In the genomic region with DNA sequence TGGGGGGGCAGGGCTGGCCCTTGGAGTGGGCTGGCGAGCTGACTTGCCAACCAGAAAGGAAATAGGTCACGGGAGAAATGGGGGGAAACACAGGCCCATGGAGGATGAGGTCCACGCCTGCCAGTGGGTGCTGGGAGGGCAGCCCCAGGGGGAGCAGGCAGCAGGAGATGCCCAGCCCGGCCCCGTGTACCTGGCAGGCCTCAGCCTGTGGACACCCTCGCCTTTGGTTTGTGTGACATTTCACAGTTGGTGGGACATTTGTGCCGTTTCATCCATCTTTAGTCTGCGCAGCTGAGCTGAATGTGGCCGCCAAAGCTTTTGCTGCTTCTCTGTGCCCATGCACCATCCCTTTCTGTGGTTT, we compare ENCODE assay signal across 14 cellular contexts.
DNase-seq lines count a peak whose midpoint lies in the region; ATAC-seq and TF ChIP-seq lines count a peak whose summit lies in the region.
"Had no signal": no experiment of that assay in that cellular context is flagged by ENCODE, and none has a peak within 500 bp of the region (broad histone marks: within the 10 kb centered on the region; RNA-seq: fewer than 3 reads in every experiment).

No MANE protein-coding gene starts in this region.

- H3K4me2 ChIP-seq in Karpas-422 (ENCODE audit: low read depth, low read length, poor library complexity, severe bottlenecking): peak overlapping the region; percentile 82
- H3K4me2 ChIP-seq in hepatocyte: no peak overlapping the region

- no peak for ATAC-seq in CD8-positive, alpha-beta T cell
- ATAC-seq in GM19397 (IDR thresholded peaks at IDR 0.05; ENCODE audit: unreplicated experiment): peak; percentile 9
- ATAC-seq in gastroesophageal sphincter: no peak

- H3K36me3 Mint-ChIP-seq in CD8-positive, alpha-beta T cell: peaks cover 29% of the 10 kb centered on the region

- CTCF ChIA-PET in CD8-positive, alpha-beta T cell (lab: Charles Lee): interaction anchor here (0.7 to 1.0 kb wide), 3 partner anchors 18 to 35 kb away, joined by 3 read pairs; no protein-coding TSS in a partner anchor

- no peaks in the 10 kb centered on the region for H3K9me3 ChIP-seq in CD8-positive, alpha-beta T cell (ENCODE audit: low read length)
- H3K9me3 ChIP-seq in Karpas-422 (ENCODE audit: low read length) (no peaks in the 10 kb centered on the region), MG63 (peaks cover 2% of the 10 kb centered on the region), hepatocyte (ENCODE audit: low read depth) (no peaks in the 10 kb centered on the region), gastroesophageal sphincter (no peaks in the 10 kb centered on the region)

- H3K9me2 ChIP-seq in Karpas-422 (replicated peaks; ENCODE audit: insufficient read depth, low read length): no peaks in the 10 kb centered on the region
- H3K9me2 ChIP-seq in hepatocyte (replicated peaks; ENCODE audit: insufficient read depth): no peaks in the 10 kb centered on the region

- H3K27ac ChIP-seq in CD8-positive, alpha-beta T cell (ENCODE audit: low read depth, low read length): no peak overlapping the region
- peak overlapping the region; percentile 98 for H3K27ac ChIP-seq in Karpas-422 (ENCODE audit: low read length)
- no peak overlapping the region for H3K27ac ChIP-seq in hepatocyte
- H3K27ac ChIP-seq in gastroesophageal sphincter: no peak overlapping the region

- H4K20me1 ChIP-seq in Karpas-422 (ENCODE audit: insufficient read depth, low read depth, low read length) (no peaks in the 10 kb centered on the region), hepatocyte (ENCODE audit: insufficient read depth, poor library complexity, severe bottlenecking) (no peaks in the 10 kb centered on the region)

- no peak for TF ChIP-seq POLR2A in gastroesophageal sphincter (IDR thresholded peaks at IDR 0.05)

- H3K4me3 Mint-ChIP-seq in CD8-positive, alpha-beta T cell: peak overlapping the region; percentile 23
- H3K4me3 Mint-ChIP-seq: activated T-cell treated with anti-CD3 and anti-CD28 coated beads, Interleukin-2, amount 50 U/mL, for 24 hours; brain; mesothelial cell of epicardium; WTC11 had no signal

- DNase-seq in CD8-positive, alpha-beta T cell: no peak
- DNase-seq in Karpas-422: peak; percentile 46
- peak; percentile 45 for DNase-seq in islet precursor cell
- DNase-seq in MG63: no peak
- no peak for DNase-seq in hepatocyte (ENCODE audit: low spot score)
- no peak for DNase-seq in anterior cingulate cortex (lab: John Stamatoyannopoulos, UW)
- DNase-seq: activated T-cell treated with anti-CD3 and anti-CD28 coated beads, Interleukin-2, amount 50 U/mL, for 24 hours; effector memory CD4-positive, alpha-beta T cell; foreskin fibroblast had no signal

- H3K4me3 ChIP-seq in CD8-positive, alpha-beta T cell (ENCODE audit: low read depth, low read length): no peak overlapping the region
- H3K4me3 ChIP-seq in Karpas-422 (ENCODE audit: low read length) (peak overlapping the region; percentile 58), MG63 (no peak overlapping the region), hepatocyte (no peak overlapping the region), gastroesophageal sphincter (no peak overlapping the region)

- TF ChIP-seq CTCF in CD8-positive, alpha-beta T cell (IDR thresholded peaks at IDR 0.05): no peak
- TF ChIP-seq CTCF in hepatocyte (IDR thresholded peaks at IDR 0.05; ENCODE audit: poor library complexity) (no peak), gastroesophageal sphincter (IDR thresholded peaks at IDR 0.05) (no peak)

- no peaks in the 10 kb centered on the region for H3K9me3 Mint-ChIP-seq in CD8-positive, alpha-beta T cell
- H3K9me3 Mint-ChIP-seq: activated T-cell treated with anti-CD3 and anti-CD28 coated beads, Interleukin-2, amount 50 U/mL, for 24 hours had no signal

- 94% methylated on average over 8 of the region's 9 CpGs for WGBS in hepatocyte (ENCODE audit: low lambda C conversion rate, missing lambda C conversion rate)
- WGBS in gastroesophageal sphincter (ENCODE audit: low coverage in 1 of 2), 2 donors: 88 to 96% methylated on average over 3 to 9 of the region's 9 CpGs

- H3K79me2 ChIP-seq in Karpas-422 (ENCODE audit: low read length) (peaks cover 31% of the 10 kb centered on the region), hepatocyte (no peaks in the 10 kb centered on the region)

- H2AFZ ChIP-seq in Karpas-422 (ENCODE audit: low read length) (no peak overlapping the region), hepatocyte (no peak overlapping the region)

- H3K27me3 ChIP-seq in CD8-positive, alpha-beta T cell (ENCODE audit: insufficient read depth, low read length): no peaks in the 10 kb centered on the region
- no peaks in the 10 kb centered on the region for H3K27me3 ChIP-seq in Karpas-422 (ENCODE audit: low read length)
- no peaks in the 10 kb centered on the region for H3K27me3 ChIP-seq in MG63
- no peaks in the 10 kb centered on the region for H3K27me3 ChIP-seq in hepatocyte
- no peaks in the 10 kb centered on the region for H3K27me3 ChIP-seq in gastroesophageal sphincter

- H3K27ac Mint-ChIP-seq in CD8-positive, alpha-beta T cell: peak overlapping the region; percentile 95
- H3K27ac Mint-ChIP-seq: activated T-cell treated with anti-CD3 and anti-CD28 coated beads, Interleukin-2, amount 50 U/mL, for 24 hours; brain; mesothelial cell of epicardium; WTC11 had no signal

- POLR2A ChIA-PET in CD8-positive, alpha-beta T cell (lab: Charles Lee): interaction anchor here (1.2 kb wide), 1 partner anchor 52 kb away, joined by 3 read pairs; no protein-coding TSS in a partner anchor

- H3K4me1 ChIP-seq in CD8-positive, alpha-beta T cell (ENCODE audit: insufficient read depth, low read length): peaks cover 54% of the 10 kb centered on the region
- H3K4me1 ChIP-seq in Karpas-422 (ENCODE audit: low read length) (peaks cover 62% of the 10 kb centered on the region), hepatocyte (ENCODE audit: insufficient read depth) (no peaks in the 10 kb centered on the region), gastroesophageal sphincter (no peaks in the 10 kb centered on the region)

- H3K27me3 Mint-ChIP-seq in CD8-positive, alpha-beta T cell (ENCODE audit: low read depth): no peaks in the 10 kb centered on the region
- H3K27me3 Mint-ChIP-seq: activated T-cell treated with anti-CD3 and anti-CD28 coated beads, Interleukin-2, amount 50 U/mL, for 24 hours; brain had no signal

- intact Hi-C loops in CD8-positive, alpha-beta T cell (cut with DNase I, micrococcal nuclease): loop anchor here (2.0 to 5.0 kb wide), 4 partner anchors 34 to 73 kb away; no protein-coding TSS in a partner anchor

- peaks cover 62% of the 10 kb centered on the region for H3K4me1 Mint-ChIP-seq in CD8-positive, alpha-beta T cell (ENCODE audit: low read depth)
- H3K4me1 Mint-ChIP-seq: mesothelial cell of epicardium had no signal

- no peak for TF ChIP-seq EP300 in gastroesophageal sphincter (IDR thresholded peaks at IDR 0.05)

- H3K9ac ChIP-seq in Karpas-422 (ENCODE audit: low read length): peak overlapping the region; percentile 73

- H3K36me3 ChIP-seq in CD8-positive, alpha-beta T cell (ENCODE audit: insufficient read depth, low read length): no peaks in the 10 kb centered on the region
- peaks cover 13% of the 10 kb centered on the region for H3K36me3 ChIP-seq in Karpas-422 (ENCODE audit: insufficient read depth, low read length)
- H3K36me3 ChIP-seq in MG63: peaks cover 8% of the 10 kb centered on the region
- H3K36me3 ChIP-seq in hepatocyte (replicated peaks; ENCODE audit: insufficient read depth, low read depth): no peaks in the 10 kb centered on the region
- H3K36me3 ChIP-seq in gastroesophageal sphincter: peaks cover 0 to 17% of the 10 kb centered on the region in 2 donors

Comparison
In these comparisons a context has a peak if more than half of its experiments do, and no peak if none do; other contexts are left out.
1. DNase-seq: peak in Karpas-422 (single experiment) and islet precursor cell (single experiment); none in CD8-positive, alpha-beta T cell (0 of 7), MG63 (single experiment), hepatocyte (single experiment) and anterior cingulate cortex (0 of 58).